25 cellular contexts compared by ENCODE assay signal in the genomic region with DNA sequence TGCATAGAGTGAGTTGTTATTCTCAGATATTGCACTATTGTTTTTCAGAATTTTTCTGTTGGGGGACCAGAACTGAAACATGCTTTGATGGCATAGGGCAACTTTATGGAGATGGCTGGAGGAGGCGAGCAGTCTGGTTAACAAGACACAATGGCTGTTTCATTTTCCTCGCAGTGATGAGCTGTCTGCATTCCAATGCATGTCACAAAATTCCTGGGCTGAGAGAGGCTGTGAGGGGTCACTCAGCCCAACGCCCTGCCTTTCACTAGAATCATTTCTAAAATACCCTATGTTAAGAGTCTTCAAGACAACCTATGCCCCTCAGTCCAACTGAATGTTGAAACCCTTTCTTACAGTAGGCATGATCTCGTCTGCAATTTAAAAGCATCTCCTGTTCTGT.
"Had no signal": no experiment of that assay in that cellular context is flagged by ENCODE, and none has a peak within 500 bp of the region (broad histone marks: within the 10 kb centered on the region; RNA-seq: fewer than 3 reads in every experiment).

No MANE protein-coding gene starts in this region.

- H3K27me3 Mint-ChIP-seq: central memory CD8-positive, alpha-beta T cell; naive B cell; T-helper 17 cell had no signal

- H3K27ac Mint-ChIP-seq: activated CD8-positive, alpha-beta T cell treated with anti-CD3 and anti-CD28 coated beads, Interleukin-2, amount 10 ng/mL, durations not matched to agents 7 days and 5 days; activated naive CD4-positive, alpha-beta T cell treated with anti-CD3 and anti-CD28 coated beads, Interleukin-2, amount 50 U/mL, for 72 hours; activated T-cell treated with anti-CD3 and anti-CD28 coated beads, Interleukin-2, amount 50 U/mL, for 72 hours; naive B cell; T-helper 17 cell had no signal

- H3K9me3 ChIP-seq: body of pancreas, lower lobe of right lung, right atrium auricular region, transverse colon had no signal

- H3K27me3 ChIP-seq: body of pancreas, right atrium auricular region, transverse colon had no signal

- H3K9me3 Mint-ChIP-seq: naive B cell had no signal

- H3K36me3 ChIP-seq: lower lobe of right lung, right atrium auricular region, transverse colon had no signal

- H3K4me1 Mint-ChIP-seq: central memory CD8-positive, alpha-beta T cell; T-helper 17 cell had no signal

- ATAC-seq: activated CD8-positive, alpha-beta T cell treated with anti-CD3 and anti-CD28 coated beads, Interleukin-2, amount 10 ng/mL, durations not matched to agents 7 days and 5 days; activated T-cell treated with anti-CD3 and anti-CD28 coated beads, Interleukin-2, amount 50 U/mL, for 72 hours; body of pancreas; left cardiac atrium; lower lobe of right lung; T-helper 17 cell had no signal

- H3K4me3 ChIP-seq: body of pancreas, coronary artery, lower lobe of right lung, right atrium auricular region, transverse colon had no signal

- H3K27ac ChIP-seq: body of pancreas, coronary artery, lower lobe of right lung, right atrium auricular region, transverse colon had no signal

- H3K36me3 Mint-ChIP-seq: activated naive CD4-positive, alpha-beta T cell treated with anti-CD3 and anti-CD28 coated beads, Interleukin-2, amount 50 U/mL, for 72 hours had no signal

- H3K4me1 ChIP-seq: lower lobe of right lung, right atrium auricular region, transverse colon had no signal

- H3K4me3 Mint-ChIP-seq: activated CD8-positive, alpha-beta T cell treated with anti-CD3 and anti-CD28 coated beads, Interleukin-2, amount 10 ng/mL, durations not matched to agents 7 days and 5 days; activated T-cell treated with anti-CD3 and anti-CD28 coated beads, Interleukin-2, amount 50 U/mL, for 72 hours; central memory CD8-positive, alpha-beta T cell; naive B cell; T-helper 17 cell had no signal

- DNase-seq: activated CD4-positive, alpha-beta T cell treated with anti-CD3 and anti-CD28 coated beads for 4 hours; activated CD8-positive, alpha-beta memory T cell treated with anti-CD3 and anti-CD28 coated beads, Interleukin-2, amount 50 U/mL, for 48 hours; activated CD8-positive, alpha-beta T cell treated with anti-CD3 and anti-CD28 coated beads, Interleukin-2, amount 10 ng/mL, durations not matched to agents 7 days and 5 days; activated gamma-delta T cell; activated T-cell treated with anti-CD3 and anti-CD28 coated beads, Interleukin-2, amount 50 U/mL, for 72 hours; body of pancreas; effector CD8-positive, alpha-beta T cell; foreskin fibroblast; glutamatergic neuron; hypothalamus; left cardiac atrium; lower lobe of right lung; naive B cell; nucleus accumbens; stimulated activated CD4-positive, alpha-beta T cell treated with anti-CD3 and anti-CD28 coated beads, Interleukin-4, amount 100 ng/mL, for 4 hours; stimulated activated CD8-positive, alpha-beta memory T cell treated with anti-CD3 and anti-CD28 coated beads, Interleukin-4, amount 100 ng/mL, for 48 hours; stimulated activated naive CD4-positive, alpha-beta T cell treated with Interleukin-2 at 50 U/mL for 16 hours; substantia nigra; T-helper 17 cell; transverse colon had no signal

- FAIRE-seq: small intestine had no signal
